9 cellular contexts compared by ENCODE assay signal in the genomic region with DNA sequence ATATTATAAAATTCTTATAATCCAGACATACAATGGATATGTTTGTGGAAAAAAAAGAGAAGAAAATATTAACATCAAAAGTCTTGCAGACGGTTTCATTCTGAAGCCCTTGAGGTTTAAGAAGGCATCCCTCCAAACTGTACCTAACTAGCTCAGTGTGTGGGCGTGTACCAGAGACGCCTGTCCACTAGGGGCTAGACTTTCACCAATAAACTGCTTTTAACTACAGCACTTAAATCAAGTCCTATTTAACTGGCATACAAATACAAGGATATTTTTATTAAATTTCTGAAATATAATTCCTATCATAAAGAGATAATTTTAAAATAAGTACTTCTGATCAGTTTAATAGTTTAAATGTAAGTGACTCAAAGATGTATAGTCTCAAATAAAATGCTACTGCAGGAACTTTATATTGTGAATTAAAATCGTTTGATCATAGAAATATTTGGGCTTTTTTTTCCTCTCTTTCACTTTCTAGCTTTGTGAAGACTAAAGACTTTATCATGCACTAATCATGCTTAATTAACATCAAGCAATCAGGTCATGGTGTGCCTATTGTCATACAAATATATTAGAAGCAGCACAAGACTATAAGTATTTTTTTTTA.
DNase-seq lines count a peak whose midpoint lies in the region; ATAC-seq and TF ChIP-seq lines count a peak whose summit lies in the region.
"Had no signal": no experiment of that assay in that cellular context is flagged by ENCODE, and none has a peak within 500 bp of the region (broad histone marks: within the 10 kb centered on the region; RNA-seq: fewer than 3 reads in every experiment).

No MANE protein-coding gene starts in this region.

- H3K36me3 ChIP-seq in MG63 = no peaks in the 10 kb centered on the region
- H3K36me3 ChIP-seq: pancreas had no signal

- H3K27me3 ChIP-seq in MG63 = no peaks in the 10 kb centered on the region
- H3K27me3 ChIP-seq: pancreas had no signal

- TF ChIP-seq CTCF in coronary artery (IDR thresholded peaks at IDR 0.05) = no peak

- no peaks in the 10 kb centered on the region for H3K9me3 ChIP-seq in MG63
- H3K9me3 ChIP-seq: pancreas had no signal

- H3K4me3 ChIP-seq in MG63 (no peak overlapping the region), coronary artery (no peak overlapping the region)
- H3K4me3 ChIP-seq: pancreas had no signal

- DNase-seq in DMS153 (lab: John Stamatoyannopoulos, UW) (peak; percentile 41), DMS153 treated with DMSO at 0.1 percent for 48 hours (lab: John Stamatoyannopoulos, UW; ENCODE audit: unreplicated experiment) (no peak), MG63 (peak; percentile 32), amniotic stem cell (lab: John Stamatoyannopoulos, UW) (peak; percentile 33), lung microvascular endothelial cell (ENCODE audit: low read depth in 2 of 2) (peak; percentile 38 to 53), coronary artery (ENCODE audit: low spot score) (no peak), NCI-H187 treated with DMSO at 0.1 percent for 48 hours (lab: John Stamatoyannopoulos, UW) (no peak)
- DNase-seq: pancreas had no signal

- no peak overlapping the region for H3K27ac ChIP-seq in coronary artery
- H3K27ac ChIP-seq: pancreas had no signal

- ATAC-seq in GM19455 (IDR thresholded peaks at IDR 0.05; ENCODE audit: unreplicated experiment) = no peak

Comparison
In these comparisons a context has a peak if more than half of its experiments do, and no peak if none do; other contexts are left out.
1. DNase-seq: peak in DMS153 (single experiment), MG63 (single experiment), amniotic stem cell (single experiment) and lung microvascular endothelial cell (2 of 2); none in DMS153 treated with DMSO at 0.1 percent for 48 hours (single experiment), coronary artery (single experiment) and NCI-H187 treated with DMSO at 0.1 percent for 48 hours (single experiment).